9 cellular contexts compared by ENCODE assay signal in the genomic region with DNA sequence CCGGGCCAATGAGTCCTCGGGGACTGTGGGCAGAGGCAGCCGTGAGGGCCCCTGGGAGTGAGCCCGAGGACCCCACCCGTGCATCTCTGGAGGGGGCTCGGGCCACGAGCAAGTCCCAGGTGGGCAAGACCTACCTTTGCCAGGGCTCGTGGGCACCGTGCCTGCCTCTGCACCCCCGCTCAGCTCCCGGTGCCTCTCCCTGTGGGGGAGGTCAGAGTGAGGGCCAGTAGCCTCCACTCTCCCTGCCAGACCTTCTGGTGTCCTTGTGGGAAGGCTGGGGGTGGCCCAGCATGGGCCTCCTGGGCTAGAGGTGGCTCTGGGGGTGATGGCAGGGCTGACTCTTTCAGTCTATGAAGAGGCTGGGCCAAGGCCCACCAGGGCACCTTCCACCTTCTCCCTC. TPM values are rescaled to one million over a fixed set of nuclear protein-coding genes. Genes with fewer than 3 reads are reported as not detected.
"Had no signal": no experiment of that assay in that cellular context is flagged by ENCODE, and none has a peak within 500 bp of the region (broad histone marks: within the 10 kb centered on the region; RNA-seq: fewer than 3 reads in every experiment).

No MANE protein-coding gene starts in this region.

RNA-seq across cellular contexts. Expression of a gene that starts 31.7 kb away (rescaled TPM):
- total RNA-seq: LHCN-M2, MCF 10A, NCI-H460, OCI-LY7, PC-9, Peyer's patch, Right ventricle myocardium superior, SJSA1 had no signal
- polyA plus RNA-seq: SK-N-SH had no signal

RNA-seq across cellular contexts. Expression of a gene that starts 35.9 kb away (rescaled TPM):
- total RNA-seq: LHCN-M2, MCF 10A, NCI-H460 had no signal
